ENCODE assay signal across 1 cellular context in the genomic region with DNA sequence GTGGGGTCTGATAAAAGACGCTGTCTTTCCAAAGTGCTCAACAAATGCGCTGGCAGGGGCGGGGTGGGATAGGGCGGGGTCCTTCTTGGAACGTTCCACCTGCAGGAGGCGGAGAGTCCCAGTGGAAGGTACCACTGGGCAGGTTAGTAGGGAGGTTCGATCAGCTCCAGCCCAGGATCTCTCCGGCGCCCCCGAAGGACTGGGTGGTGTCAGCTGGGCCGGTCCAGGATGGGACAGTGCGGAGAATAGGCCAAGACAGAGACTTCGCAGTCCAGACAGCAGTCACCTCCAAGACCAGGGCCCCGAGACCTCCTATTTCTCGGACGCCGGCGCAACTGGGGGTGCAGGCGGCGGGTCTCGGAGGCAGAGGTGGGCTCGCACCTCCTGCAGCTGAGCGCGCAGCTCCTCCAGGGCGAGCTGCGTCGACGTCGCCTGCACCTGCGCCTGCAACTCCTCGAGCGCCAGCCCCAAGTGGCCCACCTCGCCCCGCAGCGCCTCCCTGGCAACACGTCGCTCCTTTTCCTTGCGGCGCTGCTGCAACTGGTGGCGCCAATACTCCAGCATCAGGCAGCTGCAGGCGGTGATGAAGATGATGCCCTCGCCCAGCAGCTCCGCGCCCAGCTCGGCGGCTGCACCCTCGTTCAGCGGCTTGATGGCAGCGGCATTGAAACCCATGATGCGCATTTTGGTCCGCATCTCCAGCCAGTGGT.
A peak's percentile ranks its signal among the peaks of the same experiment; 100 is the strongest.
TF ChIP-seq lines count a peak whose summit lies in the region.

No MANE protein-coding gene starts in this region.

TF ChIP-seq in HCT116, 20 proteins besides CTCF, POLR2A, EP300 and RAD21:
- TF ChIP-seq, protein P1, sequence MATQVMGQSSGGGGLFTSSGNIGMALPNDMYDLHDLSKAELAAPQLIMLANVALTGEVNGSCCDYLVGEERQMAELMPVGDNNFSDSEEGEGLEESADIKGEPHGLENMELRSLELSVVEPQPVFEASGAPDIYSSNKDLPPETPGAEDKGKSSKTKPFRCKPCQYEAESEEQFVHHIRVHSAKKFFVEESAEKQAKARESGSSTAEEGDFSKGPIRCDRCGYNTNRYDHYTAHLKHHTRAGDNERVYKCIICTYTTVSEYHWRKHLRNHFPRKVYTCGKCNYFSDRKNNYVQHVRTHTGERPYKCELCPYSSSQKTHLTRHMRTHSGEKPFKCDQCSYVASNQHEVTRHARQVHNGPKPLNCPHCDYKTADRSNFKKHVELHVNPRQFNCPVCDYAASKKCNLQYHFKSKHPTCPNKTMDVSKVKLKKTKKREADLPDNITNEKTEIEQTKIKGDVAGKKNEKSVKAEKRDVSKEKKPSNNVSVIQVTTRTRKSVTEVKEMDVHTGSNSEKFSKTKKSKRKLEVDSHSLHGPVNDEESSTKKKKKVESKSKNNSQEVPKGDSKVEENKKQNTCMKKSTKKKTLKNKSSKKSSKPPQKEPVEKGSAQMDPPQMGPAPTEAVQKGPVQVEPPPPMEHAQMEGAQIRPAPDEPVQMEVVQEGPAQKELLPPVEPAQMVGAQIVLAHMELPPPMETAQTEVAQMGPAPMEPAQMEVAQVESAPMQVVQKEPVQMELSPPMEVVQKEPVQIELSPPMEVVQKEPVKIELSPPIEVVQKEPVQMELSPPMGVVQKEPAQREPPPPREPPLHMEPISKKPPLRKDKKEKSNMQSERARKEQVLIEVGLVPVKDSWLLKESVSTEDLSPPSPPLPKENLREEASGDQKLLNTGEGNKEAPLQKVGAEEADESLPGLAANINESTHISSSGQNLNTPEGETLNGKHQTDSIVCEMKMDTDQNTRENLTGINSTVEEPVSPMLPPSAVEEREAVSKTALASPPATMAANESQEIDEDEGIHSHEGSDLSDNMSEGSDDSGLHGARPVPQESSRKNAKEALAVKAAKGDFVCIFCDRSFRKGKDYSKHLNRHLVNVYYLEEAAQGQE (IDR thresholded peaks at IDR 0.05; ENCODE audit: low read depth): no peak
- TF ChIP-seq ZNF274 (IDR thresholded peaks at IDR 0.05; ENCODE audit: low read depth, low read length) (no peak), SP1 (IDR thresholded peaks at IDR 0.05; ENCODE audit: low read depth) (0 out of 2 replicates have a peak, but pooled peaks have one; percentile 5)
